Comparison of ENCODE assay signal across 8 cellular contexts in genomic region chr7:23530901-23531793, GRCh38. TPM values are rescaled to one million over a fixed set of nuclear protein-coding genes. Genes with fewer than 3 reads are reported as not detected.
A peak's percentile ranks its signal among the peaks of the same experiment; 100 is the strongest.
DNase-seq lines count a peak whose midpoint lies in the region; ATAC-seq and TF ChIP-seq lines count a peak whose summit lies in the region.

No MANE protein-coding gene starts in this region.

- peak overlapping the region; percentile 100 for H3K27ac Mint-ChIP-seq in chondrocyte (ENCODE audit: unreplicated experiment)

- peaks cover 2% of the 10 kb centered on the region for H3K36me3 Mint-ChIP-seq in chondrocyte (ENCODE audit: low read depth)

- peak overlapping the region; percentile 100 for H3K4me3 Mint-ChIP-seq in chondrocyte (ENCODE audit: unreplicated experiment)

- peak; percentile 53 for DNase-seq in NCI-H1436 (lab: John Stamatoyannopoulos, UW)
- DNase-seq in NCI-H1436 treated with DMSO at 0.1 percent for 48 hours (lab: John Stamatoyannopoulos, UW): no peak
- peak; percentile 52 for DNase-seq in NCI-H1694 treated with DMSO at 0.1 percent for 48 hours (lab: John Stamatoyannopoulos, UW)
- DNase-seq in activated CD4-positive, alpha-beta T cell treated with anti-CD3 and anti-CD28 coated beads for 24 hours (ENCODE audit: low read depth in 2 of 2): peak; percentile 22 to 35
- no peak for DNase-seq in chondrocyte (ENCODE audit: low spot score)
- DNase-seq in kidney tubule cell (ENCODE audit: low spot score): peak; percentile 63
- DNase-seq in stimulated activated CD4-positive, alpha-beta T cell treated with anti-CD3 and anti-CD28 coated beads, Interleukin-15, amount 100 ng/mL, for 48 hours (ENCODE audit: low read depth in 2 of 2): peak; percentile 33 to 38

- peak; percentile 20 for TF ChIP-seq CTCF in chondrocyte (IDR thresholded peaks at IDR 0.05)

- peaks cover 51% of the 10 kb centered on the region for H3K4me1 Mint-ChIP-seq in chondrocyte (ENCODE audit: low read depth)

- no peaks in the 10 kb centered on the region for H3K9me3 Mint-ChIP-seq in chondrocyte (ENCODE audit: low read depth)

- H3K27me3 Mint-ChIP-seq in chondrocyte (ENCODE audit: low read depth): no peaks in the 10 kb centered on the region

- peak; percentile 29 for ATAC-seq in HG02759 (IDR thresholded peaks at IDR 0.05; ENCODE audit: unreplicated experiment)

RNA-seq across cellular contexts. Expression of gene TRA2A, which starts 0.6 kb away (rescaled TPM):
- total RNA-seq in chondrocyte: 58.3 to 93.2 TPM (median 60.9 TPM) in 3 replicates

Comparison
In these comparisons a context has a peak if more than half of its experiments do, and no peak if none do; other contexts are left out.
1. DNase-seq: peak in NCI-H1436 (single experiment), NCI-H1694 treated with DMSO at 0.1 percent for 48 hours (single experiment), activated CD4-positive, alpha-beta T cell treated with anti-CD3 and anti-CD28 coated beads for 24 hours (2 of 2), kidney tubule cell (single experiment) and stimulated activated CD4-positive, alpha-beta T cell treated with anti-CD3 and anti-CD28 coated beads, Interleukin-15, amount 100 ng/mL, for 48 hours (2 of 2); none in NCI-H1436 treated with DMSO at 0.1 percent for 48 hours (single experiment) and chondrocyte (single experiment).